ENCODE assay signal across 2 cellular contexts in the genomic region with DNA sequence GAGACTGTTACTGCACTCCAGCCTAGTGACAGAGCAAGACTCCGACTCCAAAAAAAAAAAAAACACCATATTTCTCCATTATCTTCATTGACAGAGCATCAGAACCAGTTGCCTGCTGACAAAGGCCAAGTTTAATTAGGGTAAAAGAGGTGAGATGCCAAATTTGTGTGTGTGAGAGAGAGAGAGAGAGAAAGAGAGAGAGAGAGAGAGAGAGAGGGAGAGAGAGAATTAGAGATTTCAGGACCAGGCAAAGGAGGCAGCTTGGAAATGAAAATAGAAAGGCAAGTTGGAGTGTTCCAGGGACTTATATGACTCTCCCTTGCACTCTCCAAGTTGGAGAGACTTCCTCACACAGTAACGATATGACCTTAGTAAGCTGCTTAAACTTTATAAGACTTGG.
TF ChIP-seq lines count a peak whose summit lies in the region.

No MANE protein-coding gene starts in this region.

TF ChIP-seq in endothelial cell of umbilical vein, 7 proteins besides CTCF, POLR2A, EP300 and RAD21:
- TF ChIP-seq, protein P1, sequence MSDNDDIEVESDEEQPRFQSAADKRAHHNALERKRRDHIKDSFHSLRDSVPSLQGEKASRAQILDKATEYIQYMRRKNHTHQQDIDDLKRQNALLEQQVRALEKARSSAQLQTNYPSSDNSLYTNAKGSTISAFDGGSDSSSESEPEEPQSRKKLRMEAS (IDR thresholded peaks at IDR 0.05; ENCODE audit: insufficient read depth, insufficient read length) = no peak
- TF ChIP-seq GATA2 (IDR thresholded peaks at IDR 0.05; ENCODE audit: insufficient read depth, insufficient read length, low read depth, low read length) (no peak), JUN (IDR thresholded peaks at IDR 0.05; ENCODE audit: borderline replicate concordance, insufficient read depth, insufficient read length, low read depth) (no peak), FOS (IDR thresholded peaks at IDR 0.05; ENCODE audit: borderline replicate concordance, insufficient read depth, low read length) (no peak), MYC (IDR thresholded peaks at IDR 0.05; ENCODE audit: low read depth, low read length) (no peak), POLR2AphosphoS5 (IDR thresholded peaks at IDR 0.05; ENCODE audit: insufficient read depth, low read depth, low read length) (no peak), EZH2 (IDR thresholded peaks at IDR 0.05; ENCODE audit: borderline replicate concordance, low read depth, low read length, severe bottlenecking) (no peak)

TF ChIP-seq in WTC11, 78 proteins besides CTCF, POLR2A, EP300 and RAD21:
- no peak for TF ChIP-seq TEAD1 (CRISPR knock-in tag; IDR thresholded peaks at IDR 0.05)
